ENCODE assay signal across 20 cellular contexts in the genomic region with DNA sequence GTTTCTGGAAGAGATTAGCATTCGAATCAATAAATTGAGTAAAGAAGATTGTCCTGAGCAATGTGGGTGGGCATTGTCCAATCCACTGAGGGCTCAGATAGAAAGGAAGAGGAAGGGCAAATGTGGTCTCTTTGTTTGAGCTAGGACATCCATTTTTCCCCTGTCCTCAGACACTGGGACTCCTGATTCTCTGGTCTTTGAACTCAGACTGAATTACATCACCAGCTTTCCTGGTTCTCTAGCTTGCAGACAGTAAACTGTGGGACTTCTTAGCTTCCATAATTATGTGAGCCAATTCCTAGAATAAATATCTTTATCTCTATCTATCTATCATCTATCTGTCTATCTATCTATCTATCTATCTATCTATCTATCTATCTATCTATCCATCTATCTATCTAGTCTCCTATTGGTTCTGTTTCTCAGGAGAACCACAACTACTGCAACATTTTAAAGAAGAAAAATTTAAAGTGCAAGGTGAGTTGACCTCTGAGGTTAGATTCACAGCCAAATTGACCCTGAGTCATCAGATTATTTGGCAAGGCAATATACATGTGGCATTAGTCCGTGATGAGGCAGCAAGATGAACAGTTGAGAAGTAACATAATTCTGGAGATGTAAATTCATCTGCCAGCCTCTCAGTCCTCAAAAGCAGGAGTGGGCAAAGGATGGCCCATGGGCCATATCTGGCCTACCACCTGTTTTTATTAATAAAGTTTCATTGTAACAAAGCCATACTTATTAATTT.
DNase-seq lines count a peak whose midpoint lies in the region; ATAC-seq and TF ChIP-seq lines count a peak whose summit lies in the region.
"Had no signal": no experiment of that assay in that cellular context is flagged by ENCODE, and none has a peak within 500 bp of the region (broad histone marks: within the 10 kb centered on the region; RNA-seq: fewer than 3 reads in every experiment).

No MANE protein-coding gene starts in this region.

- POLR2A ChIA-PET in activated CD8-positive, alpha-beta T cell treated with anti-CD3 and anti-CD28 coated beads, Interleukin-2, amount 10 ng/mL, durations not matched to agents 7 days and 5 days (lab: Charles Lee), result no interaction called here

- TF ChIP-seq CTCF in fibroblast of mammary gland (conservative IDR thresholded peaks at IDR 0.05; ENCODE audit: control insufficient read depth, insufficient read depth, low read depth, low read length), result no peak
- no peak for TF ChIP-seq CTCF in progenitor cell of endocrine pancreas (IDR thresholded peaks at IDR 0.05; ENCODE audit: unreplicated experiment)
- no peak for TF ChIP-seq CTCF in endodermal cell (conservative IDR thresholded peaks at IDR 0.05)

- H3K9me3 ChIP-seq in endodermal cell (ENCODE audit: control insufficient read depth, low read length), result peaks cover 14% of the 10 kb centered on the region
- H3K9me3 ChIP-seq: SJCRH30 had no signal

- H3K36me3 ChIP-seq in endodermal cell (ENCODE audit: control insufficient read depth, insufficient read depth, low read length), result no peaks in the 10 kb centered on the region
- H3K36me3 ChIP-seq: SJCRH30 had no signal

- H3K4me1 Mint-ChIP-seq in progenitor cell of endocrine pancreas (ENCODE audit: low read depth), result no peaks in the 10 kb centered on the region
- H3K4me1 Mint-ChIP-seq in endodermal cell, result peaks cover 6% of the 10 kb centered on the region
- H3K4me1 Mint-ChIP-seq in activated CD8-positive, alpha-beta T cell treated with anti-CD3 and anti-CD28 coated beads, Interleukin-2, amount 10 ng/mL, durations not matched to agents 7 days and 5 days (ENCODE audit: low read depth), result no peaks in the 10 kb centered on the region
- H3K4me1 Mint-ChIP-seq: CD8-positive, alpha-beta memory T cell had no signal

- H3K27me3 Mint-ChIP-seq in progenitor cell of endocrine pancreas, result no peaks in the 10 kb centered on the region
- H3K27me3 Mint-ChIP-seq in endodermal cell (ENCODE audit: insufficient read depth), result peaks cover 10% of the 10 kb centered on the region
- H3K27me3 Mint-ChIP-seq in activated CD8-positive, alpha-beta T cell treated with anti-CD3 and anti-CD28 coated beads, Interleukin-2, amount 10 ng/mL, durations not matched to agents 7 days and 5 days (ENCODE audit: low read depth), result peaks cover 13% of the 10 kb centered on the region

- WGBS in endodermal cell (ENCODE audit: insufficient coverage in 1 of 2, insufficient read length in 1 of 2), 2 experiments, result 92 to 100% methylated on average over 2 of the region's 2 CpGs

- CTCF ChIA-PET in activated CD8-positive, alpha-beta T cell treated with anti-CD3 and anti-CD28 coated beads, Interleukin-2, amount 10 ng/mL, durations not matched to agents 7 days and 5 days (lab: Charles Lee), result no interaction called here

- H3K9me3 Mint-ChIP-seq in progenitor cell of endocrine pancreas (ENCODE audit: low read depth) (peaks cover 4% of the 10 kb centered on the region), endodermal cell (peaks cover 4% of the 10 kb centered on the region)
- H3K9me3 Mint-ChIP-seq in activated CD8-positive, alpha-beta T cell treated with anti-CD3 and anti-CD28 coated beads, Interleukin-2, amount 10 ng/mL, durations not matched to agents 7 days and 5 days (ENCODE audit: insufficient read depth), result no peaks in the 10 kb centered on the region
- H3K9me3 Mint-ChIP-seq: HFFc6 had no signal

- no peak for ATAC-seq in activated CD8-positive, alpha-beta T cell treated with anti-CD3 and anti-CD28 coated beads, Interleukin-2, amount 10 ng/mL, durations not matched to agents 7 days and 5 days

- no peaks in the 10 kb centered on the region for H3K27me3 ChIP-seq in endodermal cell (ENCODE audit: control insufficient read depth, insufficient read depth, low read length, poor library complexity, severe bottlenecking)
- H3K27me3 ChIP-seq: SJCRH30 had no signal

- H3K36me3 Mint-ChIP-seq in progenitor cell of endocrine pancreas (ENCODE audit: insufficient read depth), result no peaks in the 10 kb centered on the region
- H3K36me3 Mint-ChIP-seq in endodermal cell (ENCODE audit: low read depth), result no peaks in the 10 kb centered on the region
- no peaks in the 10 kb centered on the region for H3K36me3 Mint-ChIP-seq in activated CD8-positive, alpha-beta T cell treated with anti-CD3 and anti-CD28 coated beads, Interleukin-2, amount 10 ng/mL, durations not matched to agents 7 days and 5 days (ENCODE audit: low read depth)
- H3K36me3 Mint-ChIP-seq: CD8-positive, alpha-beta memory T cell had no signal

- H3K4me3 Mint-ChIP-seq in progenitor cell of endocrine pancreas (ENCODE audit: low read depth) (no peak overlapping the region), endodermal cell (no peak overlapping the region)
- no peak overlapping the region for H3K4me3 Mint-ChIP-seq in activated CD8-positive, alpha-beta T cell treated with anti-CD3 and anti-CD28 coated beads, Interleukin-2, amount 10 ng/mL, durations not matched to agents 7 days and 5 days
- H3K4me3 Mint-ChIP-seq: CD8-positive, alpha-beta memory T cell; HFFc6 had no signal

- H3K27ac Mint-ChIP-seq in progenitor cell of endocrine pancreas (peak overlapping the region; percentile 45), endodermal cell (no peak overlapping the region)
- H3K27ac Mint-ChIP-seq in activated CD8-positive, alpha-beta T cell treated with anti-CD3 and anti-CD28 coated beads, Interleukin-2, amount 10 ng/mL, durations not matched to agents 7 days and 5 days, result no peak overlapping the region
- H3K27ac Mint-ChIP-seq: CD8-positive, alpha-beta memory T cell; HFFc6 had no signal

- no peak overlapping the region for H3K4me3 ChIP-seq in fibroblast of mammary gland (ENCODE audit: control insufficient read depth, low read depth, low read length)
- no peak overlapping the region for H3K4me3 ChIP-seq in endodermal cell (ENCODE audit: low read length)
- H3K4me3 ChIP-seq: SJCRH30 had no signal

- DNase-seq in ELR (ENCODE audit: low read depth), result peak; percentile 22
- DNase-seq in RKO (ENCODE audit: low spot score), result peak; percentile 18
- peak; percentile 15 for DNase-seq in fibroblast of mammary gland (ENCODE audit: low read depth)
- DNase-seq in progenitor cell of endocrine pancreas (ENCODE audit: low spot score, unreplicated experiment), result no peak
- no peak for DNase-seq in endodermal cell
- no peak for DNase-seq in NCI-H1092 (lab: John Stamatoyannopoulos, UW)
- DNase-seq in NCI-H82 treated with DMSO at 0.1 percent for 48 hours (lab: John Stamatoyannopoulos, UW; ENCODE audit: unreplicated experiment), result no peak
- DNase-seq in activated CD8-positive, alpha-beta T cell treated with anti-CD3 and anti-CD28 coated beads, Interleukin-2, amount 10 ng/mL, durations not matched to agents 7 days and 5 days, result no peak
- DNase-seq: C1 segment of cervical spinal cord; CD8-positive, alpha-beta memory T cell; H7; HFFc6; MM.1S; NCI-H1092 treated with DMSO at 0.1 percent for 48 hours; NCI-H146; NCI-H2081; NCI-H2171 treated with DMSO at 0.1 percent for 48 hours; NK-92 treated with Interleukin-12 subunit alpha and Interleukin-12 subunit beta, amount 100 ng/mL, for 24 hours; SJCRH30 had no signal

- no peaks in the 10 kb centered on the region for H3K4me1 ChIP-seq in endodermal cell (ENCODE audit: control insufficient read depth, insufficient read depth, low read length)
- H3K4me1 ChIP-seq: SJCRH30 had no signal

- no peak overlapping the region for H3K27ac ChIP-seq in endodermal cell (ENCODE audit: low read depth, low read length)
- H3K27ac ChIP-seq: RWPE1, SJCRH30 had no signal

- no peak overlapping the region for H3K9ac ChIP-seq in endodermal cell (ENCODE audit: extremely low read depth, low read length, poor library complexity, severe bottlenecking)

Comparison
In these comparisons a context has a peak if more than half of its experiments do, and no peak if none do; other contexts are left out.
1. DNase-seq: peak in ELR (single experiment), RKO (single experiment) and fibroblast of mammary gland (single experiment); none in progenitor cell of endocrine pancreas (single experiment), endodermal cell (single experiment), NCI-H1092 (single experiment), NCI-H82 treated with DMSO at 0.1 percent for 48 hours (single experiment) and activated CD8-positive, alpha-beta T cell treated with anti-CD3 and anti-CD28 coated beads, Interleukin-2, amount 10 ng/mL, durations not matched to agents 7 days and 5 days (single experiment).